Comparison of ENCODE assay signal across 17 cellular contexts in the genomic region with DNA sequence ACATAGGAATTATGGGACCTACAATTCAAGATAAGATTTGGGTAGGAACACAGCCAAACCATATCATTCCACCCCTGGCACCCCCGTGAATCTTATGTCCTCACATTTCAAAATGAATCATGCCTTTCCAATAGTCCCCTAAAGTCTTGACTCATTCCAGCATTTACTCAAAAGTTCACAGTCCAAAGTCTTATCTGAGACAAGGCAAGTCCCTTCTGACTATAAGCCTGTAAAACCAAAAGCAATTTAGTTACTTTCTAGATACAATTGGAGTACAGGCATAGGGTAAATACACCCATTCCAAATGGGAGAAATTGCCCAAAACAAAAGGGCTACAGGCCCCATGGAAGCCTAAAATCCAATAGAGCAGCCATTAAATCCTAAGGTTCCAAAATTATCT.
"Had no signal": no experiment of that assay in that cellular context is flagged by ENCODE, and none has a peak within 500 bp of the region (broad histone marks: within the 10 kb centered on the region; RNA-seq: fewer than 3 reads in every experiment).

No MANE protein-coding gene starts in this region.

- H3K27ac ChIP-seq: esophagus muscularis mucosa, foreskin keratinocyte, gastroesophageal sphincter, heart right ventricle, left lung, lower lobe of right lung had no signal

- H3K4me1 ChIP-seq: esophagus muscularis mucosa, foreskin keratinocyte, gastroesophageal sphincter, heart right ventricle, left lung, lower lobe of right lung had no signal

- H3K36me3 ChIP-seq: esophagus muscularis mucosa, gastroesophageal sphincter, heart right ventricle, left lung, lower lobe of right lung had no signal

- H3K4me3 ChIP-seq: esophagus muscularis mucosa, gastroesophageal sphincter, heart right ventricle, left lung, lower lobe of right lung had no signal

- ATAC-seq: effector memory CD8-positive, alpha-beta T cell; foreskin keratinocyte; gastroesophageal sphincter; heart right ventricle; left lung; left ventricle myocardium superior; lower lobe of right lung had no signal

- H3K27me3 ChIP-seq: esophagus muscularis mucosa, foreskin keratinocyte, heart right ventricle, left lung had no signal

- DNase-seq: cortex of kidney; effector CD8-positive, alpha-beta T cell; effector memory CD8-positive, alpha-beta T cell; foreskin keratinocyte; glutamatergic neuron; head of caudate nucleus; heart right ventricle; hypothalamus; immature natural killer cell; islet precursor cell; kidney glomerular epithelial cell; left lung; left ventricle myocardium superior; lower lobe of right lung; mesenchymal stem cell had no signal

- H3K9me3 ChIP-seq: esophagus muscularis mucosa, gastroesophageal sphincter, heart right ventricle, lower lobe of right lung had no signal
